12 cellular contexts compared by ENCODE assay signal in the genomic region with DNA sequence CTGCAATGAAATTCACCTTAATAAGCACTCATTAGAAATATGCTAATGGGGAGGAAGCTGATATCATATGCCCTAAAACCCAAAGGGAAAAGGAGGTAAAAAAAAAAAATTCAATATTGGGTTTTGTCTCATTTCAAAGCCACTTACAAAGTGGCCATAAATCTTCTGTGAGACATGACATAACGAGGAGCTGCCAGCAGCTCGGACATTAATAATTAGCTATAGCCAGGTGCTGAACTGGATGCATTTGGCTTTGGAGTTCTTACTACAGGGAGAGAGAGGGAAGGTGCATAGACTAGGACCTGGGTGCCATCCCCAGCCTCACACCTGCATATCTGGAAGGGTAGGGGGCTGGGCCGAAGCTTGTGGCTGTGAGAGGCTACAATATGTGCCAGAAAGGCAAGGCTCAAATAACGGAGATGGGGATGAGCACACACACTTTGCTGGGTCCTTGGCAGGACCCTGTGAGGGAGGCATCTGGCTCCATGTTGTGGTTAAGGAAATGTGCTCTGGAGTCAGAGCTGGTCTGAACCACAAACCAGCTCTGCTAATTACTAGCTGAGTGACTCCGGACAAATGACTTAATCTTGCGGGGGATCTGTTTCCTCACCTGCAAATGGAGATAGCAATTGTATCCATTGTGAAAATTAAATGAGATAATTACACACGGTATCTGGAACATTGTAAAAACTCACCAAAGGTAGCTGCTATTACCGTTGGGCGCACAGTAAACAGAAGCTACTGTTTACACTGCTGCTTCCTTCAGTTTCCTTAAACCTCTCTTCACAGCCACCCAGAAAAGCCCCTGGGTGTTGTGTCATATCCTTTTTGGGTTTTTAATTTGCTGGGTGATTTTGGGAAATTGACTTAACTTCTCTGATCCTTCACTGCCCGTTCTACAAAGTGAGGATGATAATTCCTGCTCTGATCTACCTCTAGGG.
A peak's percentile ranks its signal among the peaks of the same experiment; 100 is the strongest.
DNase-seq lines count a peak whose midpoint lies in the region; TF ChIP-seq lines count a peak whose summit lies in the region.
"Had no signal": no experiment of that assay in that cellular context is flagged by ENCODE, and none has a peak within 500 bp of the region (broad histone marks: within the 10 kb centered on the region; RNA-seq: fewer than 3 reads in every experiment).

No MANE protein-coding gene starts in this region.

- no peaks in the 10 kb centered on the region for H3K4me1 ChIP-seq in uterus

- intact Hi-C loops in uterus (cut with DNase I; ENCODE audit: low total_unique reads) = no loop called here

- TF ChIP-seq CTCF in uterus (IDR thresholded peaks at IDR 0.05) = no peak

- peak; percentile 37 for DNase-seq in NCI-H82 (lab: John Stamatoyannopoulos, UW)
- DNase-seq in NCI-H82 treated with DMSO at 0.1 percent for 48 hours (lab: John Stamatoyannopoulos, UW; ENCODE audit: unreplicated experiment) = no peak
- DNase-seq in NCI-H2171 (lab: John Stamatoyannopoulos, UW) = peak; percentile 50
- DNase-seq in amniotic epithelial cell (ENCODE audit: low read depth) = peak; percentile 2
- no peak for DNase-seq in iPS-NIHi11 (ENCODE audit: low spot score)
- no peak for DNase-seq in stimulated activated CD4-positive, alpha-beta T cell treated with anti-CD3 and anti-CD28 coated beads, Interleukin-1b, Interleukin-23, amount 100 ng/mL, for 48 hours
- DNase-seq in activated CD4-positive, alpha-beta T cell treated with anti-CD3 and anti-CD28 coated beads, Interleukin-2, amount 50 U/mL, for 4 hours = no peak
- DNase-seq in uterus = no peak
- DNase-seq: activated CD4-positive, alpha-beta memory T cell treated with anti-CD3 and anti-CD28 coated beads for 36 hours; activated gamma-delta T cell; mesendoderm; ovary had no signal

- no peak overlapping the region for H3K4me3 ChIP-seq in uterus
- H3K4me3 ChIP-seq: ovary had no signal

- H3K27ac ChIP-seq in uterus = no peak overlapping the region
- H3K27ac ChIP-seq: ovary had no signal

- H3K9me3 ChIP-seq in uterus = no peaks in the 10 kb centered on the region
- H3K9me3 ChIP-seq: ovary had no signal

- no peaks in the 10 kb centered on the region for H3K27me3 ChIP-seq in uterus
- H3K27me3 ChIP-seq: ovary had no signal

- no peaks in the 10 kb centered on the region for H3K36me3 ChIP-seq in uterus
- H3K36me3 ChIP-seq: ovary had no signal

- no peak for TF ChIP-seq POLR2A in uterus (IDR thresholded peaks at IDR 0.05)

Comparison
In these comparisons a context has a peak if more than half of its experiments do, and no peak if none do; other contexts are left out.
1. DNase-seq: peak in NCI-H82 (single experiment), NCI-H2171 (single experiment) and amniotic epithelial cell (single experiment); none in NCI-H82 treated with DMSO at 0.1 percent for 48 hours (single experiment), iPS-NIHi11 (single experiment), stimulated activated CD4-positive, alpha-beta T cell treated with anti-CD3 and anti-CD28 coated beads, Interleukin-1b, Interleukin-23, amount 100 ng/mL, for 48 hours (single experiment), activated CD4-positive, alpha-beta T cell treated with anti-CD3 and anti-CD28 coated beads, Interleukin-2, amount 50 U/mL, for 4 hours (0 of 2) and uterus (0 of 2).